23 cellular contexts compared by ENCODE assay signal in genomic region chr4:18684932-18685331, GRCh38.
DNase-seq lines count a peak whose midpoint lies in the region; ATAC-seq, FAIRE-seq and TF ChIP-seq lines count a peak whose summit lies in the region.
"Had no signal": no experiment of that assay in that cellular context is flagged by ENCODE, and none has a peak within 500 bp of the region (broad histone marks: within the 10 kb centered on the region; RNA-seq: fewer than 3 reads in every experiment).

No MANE protein-coding gene starts in this region.

- in situ Hi-C loops in GM13977 (cut with MboI; ENCODE audit: low pct_unique_long_range_greater_than_20kb, low sequenced_read_pairs, unreplicated experiment), result no loop called here

- DNase-seq in Daoy (ENCODE audit: low read depth), result peak; percentile 3
- peak; percentile 44 for DNase-seq in PC-3
- peak; percentile 20 for DNase-seq in bronchial epithelial cell (ENCODE audit: low read depth)
- no peak for DNase-seq in left lung
- no peak for DNase-seq in activated CD8-positive, alpha-beta memory T cell treated with anti-CD3 and anti-CD28 coated beads for 24 hours
- no peak for DNase-seq in GM13977 (ENCODE audit: low spot score)
- no peak for DNase-seq in caudate nucleus (lab: John Stamatoyannopoulos, UW)
- DNase-seq: CD4-positive, alpha-beta T cell; DMS79; H9; IMR-90; KG1; MM.1S; NCI-H1694; NCI-H2029 treated with DMSO at 0.1 percent for 48 hours; NCI-H446 treated with DMSO at 0.1 percent for 48 hours; NCI-H526 treated with DMSO at 0.1 percent for 48 hours; SHP77 treated with DMSO at 0.1 percent for 48 hours had no signal

- H3K9ac ChIP-seq in PC-3 (ENCODE audit: low read length), result no peak overlapping the region
- H3K9ac ChIP-seq: BLaER1 treated with 17β-estradiol and CSF1 and Interleukin-3, amounts not matched to agents 10 nM and 100 nM had no signal

- H3K9me2 ChIP-seq in PC-3 (replicated peaks; ENCODE audit: low read length), result no peaks in the 10 kb centered on the region

- H3K4me1 ChIP-seq in PC-3 (ENCODE audit: insufficient read depth, low read length) (peaks cover 21% of the 10 kb centered on the region), left lung (no peaks in the 10 kb centered on the region)
- H3K4me1 ChIP-seq: BLaER1 treated with 17β-estradiol and CSF1 and Interleukin-3, amounts not matched to agents 10 nM and 100 nM had no signal

- BruUV-seq in PC-3 (replicated peaks; lab: Mats Ljungman, UMichigan), result no TSS peak

- H3K27me3 ChIP-seq in PC-3 (ENCODE audit: low read length) (no peaks in the 10 kb centered on the region), bronchial epithelial cell (ENCODE audit: control insufficient read depth, insufficient read depth, low read length) (no peaks in the 10 kb centered on the region), left lung (no peaks in the 10 kb centered on the region)
- H3K27me3 ChIP-seq: BLaER1 treated with 17β-estradiol and CSF1 and Interleukin-3, amounts not matched to agents 10 nM and 100 nM had no signal

- no peaks in the 10 kb centered on the region for H4K20me1 ChIP-seq in PC-3 (ENCODE audit: low read length)
- H4K20me1 ChIP-seq: BLaER1 treated with 17β-estradiol and CSF1 and Interleukin-3, amounts not matched to agents 10 nM and 100 nM had no signal

- H3K9me3 ChIP-seq in PC-3 (ENCODE audit: low read length) (no peaks in the 10 kb centered on the region), left lung (no peaks in the 10 kb centered on the region)
- H3K9me3 ChIP-seq: BLaER1 treated with 17β-estradiol and CSF1 and Interleukin-3, amounts not matched to agents 10 nM and 100 nM had no signal

- H3K36me3 ChIP-seq in PC-3 (ENCODE audit: low read depth, low read length) (no peaks in the 10 kb centered on the region; the same call in 1 of the 2 replicates), bronchial epithelial cell (ENCODE audit: control insufficient read depth, insufficient read depth, low read length) (no peaks in the 10 kb centered on the region), left lung (no peaks in the 10 kb centered on the region)
- H3K36me3 ChIP-seq: BLaER1 treated with 17β-estradiol and CSF1 and Interleukin-3, amounts not matched to agents 10 nM and 100 nM had no signal

- no peaks in the 10 kb centered on the region for H3K79me2 ChIP-seq in PC-3 (ENCODE audit: low read length)

- H3F3A ChIP-seq in PC-3 (ENCODE audit: low read length, unreplicated experiment), result no peaks in the 10 kb centered on the region

- ATAC-seq in PC-3, result peak; percentile 81
- ATAC-seq in left lung, result peak; percentile 50
- no peak for ATAC-seq in SK-N-SH treated with all-trans-retinoic acid at 6 μM for 48 hours
- ATAC-seq: Panc1 had no signal

- POLR2A ChIA-PET in PC-3 (lab: Charles Lee; ENCODE audit: unreplicated experiment), result interaction anchor here (0.6 kb wide), 1 partner anchor 771 kb away, joined by 3 read pairs; no protein-coding TSS in a partner anchor

- intact Hi-C loops in PC-3 (cut with micrococcal nuclease) (loop anchor here (5.0 kb wide), 1 partner anchor 617 kb away; no protein-coding TSS in a partner anchor), left lung (cut with DNase I) (no loop called here)

- TF ChIP-seq CTCF in PC-3 (conservative IDR thresholded peaks at IDR 0.05; ENCODE audit: low read depth, low read length) (no peak), bronchial epithelial cell (IDR thresholded peaks at IDR 0.05; ENCODE audit: insufficient read depth, low read length, severe bottlenecking) (no peak), left lung (IDR thresholded peaks at IDR 0.05) (no peak), GM13977 (IDR thresholded peaks at IDR 0.05; ENCODE audit: extremely low read depth, insufficient read depth, missing control alignments) (no peak)

- H3K4me3 ChIP-seq in PC-3 (ENCODE audit: low read length), result no peak overlapping the region
- no peak overlapping the region for H3K4me3 ChIP-seq in bronchial epithelial cell (ENCODE audit: low read depth, low read length)
- no peak overlapping the region for H3K4me3 ChIP-seq in left lung
- H3K4me3 ChIP-seq: BLaER1 treated with 17β-estradiol and CSF1 and Interleukin-3, amounts not matched to agents 10 nM and 100 nM had no signal

- H3K27ac ChIP-seq in PC-3 (ENCODE audit: low read length) (peak overlapping the region; percentile 64), left lung (no peak overlapping the region), caudate nucleus (ENCODE audit: low read depth, low read length) (no peak overlapping the region)
- H3K27ac ChIP-seq: BLaER1 treated with 17β-estradiol and CSF1 and Interleukin-3, amounts not matched to agents 10 nM and 100 nM; RWPE1 had no signal

- CTCF ChIA-PET in PC-3 (lab: Charles Lee), result interaction anchor here (0.6 kb wide), 1 partner anchor 34 kb away, joined by 3 read pairs; no protein-coding TSS in a partner anchor

- peak overlapping the region; percentile 53 for H3K4me2 ChIP-seq in PC-3 (ENCODE audit: low read length)

- H2AFZ ChIP-seq in PC-3 (ENCODE audit: low read length), result peak overlapping the region; percentile 55

- no peak for FAIRE-seq in bronchial epithelial cell (lab: Jason Lieb, UNC)
- FAIRE-seq: GM18507 had no signal

TF ChIP-seq in SK-N-SH treated with all-trans-retinoic acid at 6 μM for 48 hours, 23 proteins besides CTCF, POLR2A, EP300 and RAD21 (continues in another document):
- TF ChIP-seq PATZ1 (CRISPR knock-in tag; IDR thresholded peaks at IDR 0.05; ENCODE audit: borderline replicate concordance) (no peak), TOX (CRISPR knock-in tag; IDR thresholded peaks at IDR 0.05; ENCODE audit: borderline replicate concordance) (no peak), GLIS3 (CRISPR knock-in tag; IDR thresholded peaks at IDR 0.05) (no peak), ARNTL (CRISPR knock-in tag; IDR thresholded peaks at IDR 0.05; ENCODE audit: borderline replicate concordance, low read depth) (no peak), TCF4 (CRISPR knock-in tag; IDR thresholded peaks at IDR 0.05; ENCODE audit: borderline replicate concordance) (no peak), ZNF8 (CRISPR knock-in tag; IDR thresholded peaks at IDR 0.05) (no peak), PPARA (CRISPR knock-in tag; IDR thresholded peaks at IDR 0.05; ENCODE audit: borderline replicate concordance) (no peak), BACH2 (CRISPR knock-in tag; IDR thresholded peaks at IDR 0.05; ENCODE audit: borderline replicate concordance) (no peak), ZNF70 (CRISPR knock-in tag; IDR thresholded peaks at IDR 0.05) (no peak), ZFP30 (CRISPR knock-in tag; IDR thresholded peaks at IDR 0.05) (no peak), CSDC2 (CRISPR knock-in tag; IDR thresholded peaks at IDR 0.05) (no peak), RARB (CRISPR knock-in tag; IDR thresholded peaks at IDR 0.05) (no peak), ESRRG (CRISPR knock-in tag; IDR thresholded peaks at IDR 0.05) (no peak), OSR1 (CRISPR knock-in tag; IDR thresholded peaks at IDR 0.05) (no peak), POU6F1 (CRISPR knock-in tag; IDR thresholded peaks at IDR 0.05; ENCODE audit: borderline replicate concordance, low read depth) (no peak), TSHZ2 (CRISPR knock-in tag; IDR thresholded peaks at IDR 0.05) (no peak)

Comparison
In these comparisons a context has a peak if more than half of its experiments do, and no peak if none do; other contexts are left out.
1. DNase-seq: peak in Daoy (single experiment), PC-3 (single experiment) and bronchial epithelial cell (single experiment); none in left lung (0 of 2), activated CD8-positive, alpha-beta memory T cell treated with anti-CD3 and anti-CD28 coated beads for 24 hours (single experiment), GM13977 (single experiment) and caudate nucleus (0 of 61).